15 cellular contexts compared by ENCODE assay signal in the genomic region with DNA sequence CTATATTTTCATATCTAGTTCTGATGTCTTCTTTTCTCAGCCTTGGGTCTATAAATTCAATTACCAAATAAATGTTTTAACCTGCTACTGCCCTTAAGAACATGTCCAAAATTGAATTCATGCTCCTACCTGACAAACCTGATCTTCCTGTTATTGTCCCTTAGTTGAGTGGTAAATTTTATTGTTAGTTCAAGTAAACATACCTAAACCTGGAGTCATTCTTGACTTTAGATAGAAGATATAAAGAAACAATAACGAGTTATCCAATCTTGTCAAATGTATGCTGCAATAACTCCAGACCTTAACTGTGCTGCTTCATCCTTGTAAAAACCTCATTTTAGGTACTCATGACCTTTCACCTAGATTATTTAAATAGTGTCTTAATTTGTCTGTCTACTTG. TPM values are rescaled to one million over a fixed set of nuclear protein-coding genes. Genes with fewer than 3 reads are reported as not detected.
DNase-seq lines count a peak whose midpoint lies in the region; ATAC-seq and TF ChIP-seq lines count a peak whose summit lies in the region.
"Had no signal": no experiment of that assay in that cellular context is flagged by ENCODE, and none has a peak within 500 bp of the region (broad histone marks: within the 10 kb centered on the region; RNA-seq: fewer than 3 reads in every experiment).

No MANE protein-coding gene starts in this region.

- H3K9me3 Mint-ChIP-seq in MCF 10A (ENCODE audit: unreplicated experiment): peaks cover 8% of the 10 kb centered on the region

- peak overlapping the region; percentile 34 for H3K4me2 ChIP-seq in mammary epithelial cell (ENCODE audit: insufficient read depth, low read depth, low read length)
- H3K4me2 ChIP-seq: A549; BLaER1 treated with 17β-estradiol and CSF1 and Interleukin-3, amounts not matched to agents 10 nM and 100 nM had no signal

- H3K79me2 ChIP-seq in mammary epithelial cell (ENCODE audit: insufficient read depth, low read length): no peaks in the 10 kb centered on the region

- CTCF ChIA-PET in mammary epithelial cell (lab: Charles Lee; ENCODE audit: low non-redundant PET) (no interaction called here), MCF 10A (lab: Yijun Ruan, JAX) (no interaction called here), RWPE1 (lab: Yijun Ruan, JAX) (interaction anchor here (0.7 kb wide), 1 partner anchor 10 kb away, joined by 5 read pairs; no protein-coding TSS in a partner anchor)

- TF ChIP-seq CTCF in mammary epithelial cell (conservative IDR thresholded peaks at IDR 0.05 in 1 of 2, IDR thresholded peaks at IDR 0.05 in 1 of 2; ENCODE audit: extremely low read depth in 1 of 2, insufficient read depth in 1 of 2, low read depth in 1 of 2, low read length in 2 of 2): no peak
- TF ChIP-seq CTCF in MCF 10A (IDR thresholded peaks at IDR 0.05; ENCODE audit: unreplicated experiment): no peak
- TF ChIP-seq CTCF in RWPE1 (conservative IDR thresholded peaks at IDR 0.05; ENCODE audit: low read depth): no peak
- no peak for TF ChIP-seq CTCF in foreskin keratinocyte (conservative IDR thresholded peaks at IDR 0.05)
- no peak for TF ChIP-seq CTCF in foreskin fibroblast (IDR thresholded peaks at IDR 0.05; ENCODE audit: low read depth, low read length)

- dilution Hi-C loops in mammary epithelial cell (cut with HindIII; ENCODE audit: low sequenced_read_pairs): no loop called here

- no peak overlapping the region for H2AFZ ChIP-seq in mammary epithelial cell (ENCODE audit: low read depth, low read length)

- H3K27ac ChIP-seq in mammary epithelial cell (ENCODE audit: insufficient read depth, low read depth, low read length) (no peak overlapping the region), RWPE1 (no peak overlapping the region), foreskin keratinocyte (no peak overlapping the region)
- H3K27ac ChIP-seq: A549; BLaER1 treated with 17β-estradiol and CSF1 and Interleukin-3, amounts not matched to agents 10 nM and 100 nM had no signal

- in situ Hi-C loops in mammary epithelial cell (cut with MboI; ENCODE audit: low sequenced_read_pairs in 2 of 2): no loop called here

- H3K36me3 ChIP-seq in mammary epithelial cell (ENCODE audit: insufficient read depth, low read length): no peaks in the 10 kb centered on the region
- H3K36me3 ChIP-seq: BLaER1 treated with 17β-estradiol and CSF1 and Interleukin-3, amounts not matched to agents 10 nM and 100 nM had no signal

- intact Hi-C loops in mammary epithelial cell (cut with micrococcal nuclease) (no loop called here), MCF 10A (cut with micrococcal nuclease) (no loop called here)

- no peaks in the 10 kb centered on the region for H3K9me3 ChIP-seq in mammary epithelial cell (replicated peaks; ENCODE audit: insufficient read depth, low read length)
- H3K9me3 ChIP-seq: A549 had no signal

- peaks cover 62% of the 10 kb centered on the region for H3K27me3 Mint-ChIP-seq in MCF 10A (ENCODE audit: insufficient read depth, unreplicated experiment)

- DNase-seq in mammary epithelial cell: peak; percentile 72
- DNase-seq in MCF 10A (ENCODE audit: unreplicated experiment): no peak
- DNase-seq in RWPE1 (ENCODE audit: low spot score): peak; percentile 63
- peak; percentile 64 to 78 for DNase-seq in foreskin keratinocyte
- DNase-seq in effector CD4-positive, alpha-beta T cell: no peak
- DNase-seq in foreskin fibroblast: no peak
- DNase-seq in activated effector memory CD4-positive, alpha-beta T cell treated with anti-CD3 and anti-CD28 coated beads, Interleukin-2, amount 50 U/mL, for 16 hours: no peak
- DNase-seq: CD8-positive, alpha-beta memory T cell; NCI-H1105 treated with DMSO at 0.1 percent for 48 hours; NCI-H1694 treated with DMSO at 0.1 percent for 48 hours; NCI-H446 treated with DMSO at 0.1 percent for 48 hours had no signal

- BruUV-seq in mammary epithelial cell (replicated peaks; lab: Mats Ljungman, UMichigan) (no TSS peak), MCF 10A (replicated peaks; lab: Mats Ljungman, UMichigan) (no TSS peak)

- H3K27me3 ChIP-seq in mammary epithelial cell (ENCODE audit: insufficient read depth, low read length): no peaks in the 10 kb centered on the region
- H3K27me3 ChIP-seq in foreskin keratinocyte: peaks cover 2% of the 10 kb centered on the region
- H3K27me3 ChIP-seq: BLaER1 treated with 17β-estradiol and CSF1 and Interleukin-3, amounts not matched to agents 10 nM and 100 nM had no signal

- H3K9ac ChIP-seq in mammary epithelial cell (ENCODE audit: insufficient read depth, low read length): no peak overlapping the region
- H3K9ac ChIP-seq: BLaER1 treated with 17β-estradiol and CSF1 and Interleukin-3, amounts not matched to agents 10 nM and 100 nM had no signal

- no peak overlapping the region for H3K27ac Mint-ChIP-seq in MCF 10A (ENCODE audit: low read depth, unreplicated experiment)
- H3K27ac Mint-ChIP-seq: CD8-positive, alpha-beta memory T cell had no signal

- H3K4me1 ChIP-seq in mammary epithelial cell (ENCODE audit: insufficient read depth, low read length) (peaks cover 9% of the 10 kb centered on the region), foreskin keratinocyte (peaks cover 11% of the 10 kb centered on the region)
- H3K4me1 ChIP-seq: A549; BLaER1 treated with 17β-estradiol and CSF1 and Interleukin-3, amounts not matched to agents 10 nM and 100 nM had no signal

- 38% methylated on average over 1 of the region's 1 CpG for WGBS in mammary epithelial cell (ENCODE audit: low coverage, missing lambda C conversion rate)

- no peaks in the 10 kb centered on the region for H4K20me1 ChIP-seq in mammary epithelial cell (ENCODE audit: insufficient read depth, low read length)
- H4K20me1 ChIP-seq: BLaER1 treated with 17β-estradiol and CSF1 and Interleukin-3, amounts not matched to agents 10 nM and 100 nM had no signal

- no peak overlapping the region for H3K4me3 Mint-ChIP-seq in MCF 10A (ENCODE audit: unreplicated experiment)
- H3K4me3 Mint-ChIP-seq: CD8-positive, alpha-beta memory T cell had no signal

- no peaks in the 10 kb centered on the region for H3K4me1 Mint-ChIP-seq in MCF 10A (ENCODE audit: insufficient read depth, unreplicated experiment)
- H3K4me1 Mint-ChIP-seq: CD8-positive, alpha-beta memory T cell had no signal

- POLR2A ChIA-PET in MCF 10A (lab: Yijun Ruan, JAX): no interaction called here
- POLR2A ChIA-PET in RWPE1 (lab: Yijun Ruan, JAX; ENCODE audit: low non-redundant PET): no interaction called here

- ATAC-seq in foreskin keratinocyte (peak; percentile 41), GM21737 (IDR thresholded peaks at IDR 0.05; ENCODE audit: unreplicated experiment) (no peak)
- ATAC-seq: A549, Right ventricle myocardium inferior had no signal

- no peaks in the 10 kb centered on the region for H3K36me3 Mint-ChIP-seq in MCF 10A (ENCODE audit: insufficient read depth, unreplicated experiment)

- H3K4me3 ChIP-seq in mammary epithelial cell (replicated peaks in 1 of 3; ENCODE audit: insufficient read depth in 1 of 3, low read depth in 2 of 3, low read length in 3 of 3) (no peak overlapping the region), foreskin fibroblast (ENCODE audit: low read depth in 1 of 2, low read length in 2 of 2) (no peak overlapping the region)
- H3K4me3 ChIP-seq: A549; BLaER1 treated with 17β-estradiol and CSF1 and Interleukin-3, amounts not matched to agents 10 nM and 100 nM had no signal

RNA-seq across cellular contexts. Expression of gene SC5D, which starts 34.6 kb away (rescaled TPM):
- total RNA-seq in mammary epithelial cell (10 to 100 TPM; 64.4 to 67.8 TPM), MCF 10A (2022) (25.9 and 27.6 TPM in 2 replicates), foreskin keratinocyte (77.0 and 89.2 TPM in 2 replicates)
- polyA plus RNA-seq in mammary epithelial cell (74.0 TPM), foreskin keratinocyte (38.7 and 53.9 TPM in 2 replicates)
- 209 TPM for polyA minus RNA-seq in mammary epithelial cell

Comparison
In these comparisons a context has a peak if more than half of its experiments do, and no peak if none do; other contexts are left out.
1. DNase-seq: peak in mammary epithelial cell (single experiment), RWPE1 (single experiment) and foreskin keratinocyte (2 of 2); none in MCF 10A (single experiment), effector CD4-positive, alpha-beta T cell (single experiment), foreskin fibroblast (0 of 2) and activated effector memory CD4-positive, alpha-beta T cell treated with anti-CD3 and anti-CD28 coated beads, Interleukin-2, amount 50 U/mL, for 16 hours (single experiment).